ENCODE assay signal across 1 cellular context in the genomic region with DNA sequence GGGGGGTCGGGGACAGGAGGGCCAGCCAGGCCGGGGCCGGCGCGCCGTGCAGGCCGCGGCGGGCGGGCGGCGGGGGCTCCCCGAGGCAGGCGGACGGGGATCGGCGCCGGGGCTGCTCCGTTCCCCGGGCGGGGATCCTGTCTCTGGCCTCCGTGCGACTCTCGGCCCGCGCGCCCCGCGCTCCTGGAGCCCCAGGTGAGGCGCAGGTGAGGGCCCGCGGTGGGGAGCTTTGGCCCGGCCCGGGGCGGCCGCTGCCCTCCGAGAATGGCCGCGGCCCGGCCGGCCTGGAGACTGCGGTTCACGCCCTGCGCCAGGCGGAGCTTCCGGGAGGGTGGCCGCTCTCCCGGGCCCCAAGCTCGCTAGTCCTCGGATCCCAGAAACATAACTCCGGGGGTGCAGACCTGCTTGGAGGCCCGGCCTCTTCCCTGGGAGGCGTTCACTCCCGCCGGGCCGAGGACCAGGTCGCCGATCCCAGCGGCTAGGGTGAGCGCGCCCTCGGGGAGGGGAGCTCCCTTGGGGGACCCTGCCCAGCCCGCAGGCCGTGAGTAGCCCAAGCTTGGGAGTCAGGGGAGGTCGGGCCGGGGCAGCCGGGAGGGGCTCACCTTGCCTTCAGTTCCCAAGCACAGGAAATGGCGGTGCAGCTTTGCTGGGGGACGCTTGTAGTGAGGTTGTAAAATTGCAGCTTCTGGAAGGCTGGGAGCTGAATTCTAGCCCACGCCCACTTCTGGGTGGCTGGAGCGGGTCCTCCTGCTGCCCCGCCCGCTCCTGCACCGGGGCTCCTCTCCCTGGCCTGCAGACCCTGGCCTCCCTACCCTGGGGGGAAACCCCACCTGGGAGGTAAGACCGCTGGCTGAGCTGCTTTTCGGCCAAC.
TF ChIP-seq lines count a peak whose summit lies in the region.

No MANE protein-coding gene starts in this region.

TF ChIP-seq in HepG2, 621 proteins besides CTCF, POLR2A, EP300 and RAD21 (continued from another document and continues in another):
- TF ChIP-seq, protein P1, sequence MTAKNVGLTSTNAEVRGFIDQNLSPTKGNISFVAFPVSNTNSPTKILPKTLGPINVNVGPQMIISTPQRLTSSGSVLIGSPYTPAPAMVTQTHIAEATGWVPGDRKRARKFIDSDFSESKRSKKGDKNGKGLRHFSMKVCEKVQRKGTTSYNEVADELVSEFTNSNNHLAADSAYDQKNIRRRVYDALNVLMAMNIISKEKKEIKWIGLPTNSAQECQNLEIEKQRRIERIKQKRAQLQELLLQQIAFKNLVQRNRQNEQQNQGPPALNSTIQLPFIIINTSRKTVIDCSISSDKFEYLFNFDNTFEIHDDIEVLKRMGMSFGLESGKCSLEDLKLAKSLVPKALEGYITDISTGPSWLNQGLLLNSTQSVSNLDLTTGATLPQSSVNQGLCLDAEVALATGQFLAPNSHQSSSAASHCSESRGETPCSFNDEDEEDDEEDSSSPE (CRISPR knock-in tag; IDR thresholded peaks at IDR 0.05): no peak
- TF ChIP-seq CBX1 (IDR thresholded peaks at IDR 0.05; ENCODE audit: low read depth): no peak
- no peak for TF ChIP-seq SNRNP70 (IDR thresholded peaks at IDR 0.05; ENCODE audit: low read depth, low read length)
- no peak for TF ChIP-seq ZNF816 (CRISPR knock-in tag; IDR thresholded peaks at IDR 0.05; ENCODE audit: borderline replicate concordance)
- TF ChIP-seq, protein P2, sequence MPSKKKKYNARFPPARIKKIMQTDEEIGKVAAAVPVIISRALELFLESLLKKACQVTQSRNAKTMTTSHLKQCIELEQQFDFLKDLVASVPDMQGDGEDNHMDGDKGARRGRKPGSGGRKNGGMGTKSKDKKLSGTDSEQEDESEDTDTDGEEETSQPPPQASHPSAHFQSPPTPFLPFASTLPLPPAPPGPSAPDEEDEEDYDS (CRISPR knock-in tag; IDR thresholded peaks at IDR 0.05): no peak
- no peak for TF ChIP-seq ZBTB20 (CRISPR knock-in tag; IDR thresholded peaks at IDR 0.05; ENCODE audit: borderline replicate concordance, low read depth)
- TF ChIP-seq RAD51 (IDR thresholded peaks at IDR 0.05; ENCODE audit: borderline replicate concordance): no peak
- TF ChIP-seq TBX3 (IDR thresholded peaks at IDR 0.05; ENCODE audit: borderline replicate concordance): no peak
- 0 out of 2 replicates have a peak, but pooled peaks have one; percentile 17 for TF ChIP-seq ZNF746 (CRISPR knock-in tag; IDR thresholded peaks at IDR 0.05)
- TF ChIP-seq, protein P3, sequence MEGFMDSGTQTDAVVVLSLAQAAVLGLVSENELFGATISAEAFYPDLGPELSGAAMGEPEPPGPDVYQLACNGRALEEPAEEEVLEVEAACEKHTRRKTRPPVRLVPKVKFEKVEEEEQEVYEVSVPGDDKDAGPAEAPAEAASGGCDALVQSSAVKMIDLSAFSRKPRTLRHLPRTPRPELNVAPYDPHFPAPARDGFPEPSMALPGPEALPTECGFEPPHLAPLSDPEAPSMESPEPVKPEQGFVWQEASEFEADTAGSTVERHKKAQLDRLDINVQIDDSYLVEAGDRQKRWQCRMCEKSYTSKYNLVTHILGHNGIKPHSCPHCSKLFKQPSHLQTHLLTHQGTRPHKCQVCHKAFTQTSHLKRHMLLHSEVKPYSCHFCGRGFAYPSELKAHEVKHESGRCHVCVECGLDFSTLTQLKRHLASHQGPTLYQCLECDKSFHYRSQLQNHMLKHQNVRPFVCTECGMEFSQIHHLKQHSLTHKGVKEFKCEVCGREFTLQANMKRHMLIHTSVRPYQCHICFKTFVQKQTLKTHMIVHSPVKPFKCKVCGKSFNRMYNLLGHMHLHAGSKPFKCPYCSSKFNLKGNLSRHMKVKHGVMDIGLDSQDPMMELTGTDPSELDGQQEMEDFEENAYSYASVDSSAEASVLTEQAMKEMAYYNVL (CRISPR knock-in tag; IDR thresholded peaks at IDR 0.05; ENCODE audit: borderline replicate concordance): peak; percentile 61; the same call in 1 of the 2 replicates
- TF ChIP-seq, protein P4, sequence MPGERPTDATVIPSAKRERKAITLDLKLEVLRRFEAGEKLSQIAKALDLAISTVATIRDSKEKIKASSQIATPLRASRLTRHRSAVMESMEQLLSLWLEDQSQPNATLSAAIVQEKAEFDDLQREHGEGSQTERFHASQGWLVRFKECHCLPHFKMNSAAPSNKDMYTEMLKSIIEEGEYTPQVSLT (CRISPR knock-in tag; IDR thresholded peaks at IDR 0.05; ENCODE audit: borderline replicate concordance, low read depth): no peak
- TF ChIP-seq, protein P5, sequence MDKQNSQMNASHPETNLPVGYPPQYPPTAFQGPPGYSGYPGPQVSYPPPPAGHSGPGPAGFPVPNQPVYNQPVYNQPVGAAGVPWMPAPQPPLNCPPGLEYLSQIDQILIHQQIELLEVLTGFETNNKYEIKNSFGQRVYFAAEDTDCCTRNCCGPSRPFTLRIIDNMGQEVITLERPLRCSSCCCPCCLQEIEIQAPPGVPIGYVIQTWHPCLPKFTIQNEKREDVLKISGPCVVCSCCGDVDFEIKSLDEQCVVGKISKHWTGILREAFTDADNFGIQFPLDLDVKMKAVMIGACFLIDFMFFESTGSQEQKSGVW (CRISPR knock-in tag; IDR thresholded peaks at IDR 0.05; ENCODE audit: borderline replicate concordance): no peak
- TF ChIP-seq, protein P6, sequence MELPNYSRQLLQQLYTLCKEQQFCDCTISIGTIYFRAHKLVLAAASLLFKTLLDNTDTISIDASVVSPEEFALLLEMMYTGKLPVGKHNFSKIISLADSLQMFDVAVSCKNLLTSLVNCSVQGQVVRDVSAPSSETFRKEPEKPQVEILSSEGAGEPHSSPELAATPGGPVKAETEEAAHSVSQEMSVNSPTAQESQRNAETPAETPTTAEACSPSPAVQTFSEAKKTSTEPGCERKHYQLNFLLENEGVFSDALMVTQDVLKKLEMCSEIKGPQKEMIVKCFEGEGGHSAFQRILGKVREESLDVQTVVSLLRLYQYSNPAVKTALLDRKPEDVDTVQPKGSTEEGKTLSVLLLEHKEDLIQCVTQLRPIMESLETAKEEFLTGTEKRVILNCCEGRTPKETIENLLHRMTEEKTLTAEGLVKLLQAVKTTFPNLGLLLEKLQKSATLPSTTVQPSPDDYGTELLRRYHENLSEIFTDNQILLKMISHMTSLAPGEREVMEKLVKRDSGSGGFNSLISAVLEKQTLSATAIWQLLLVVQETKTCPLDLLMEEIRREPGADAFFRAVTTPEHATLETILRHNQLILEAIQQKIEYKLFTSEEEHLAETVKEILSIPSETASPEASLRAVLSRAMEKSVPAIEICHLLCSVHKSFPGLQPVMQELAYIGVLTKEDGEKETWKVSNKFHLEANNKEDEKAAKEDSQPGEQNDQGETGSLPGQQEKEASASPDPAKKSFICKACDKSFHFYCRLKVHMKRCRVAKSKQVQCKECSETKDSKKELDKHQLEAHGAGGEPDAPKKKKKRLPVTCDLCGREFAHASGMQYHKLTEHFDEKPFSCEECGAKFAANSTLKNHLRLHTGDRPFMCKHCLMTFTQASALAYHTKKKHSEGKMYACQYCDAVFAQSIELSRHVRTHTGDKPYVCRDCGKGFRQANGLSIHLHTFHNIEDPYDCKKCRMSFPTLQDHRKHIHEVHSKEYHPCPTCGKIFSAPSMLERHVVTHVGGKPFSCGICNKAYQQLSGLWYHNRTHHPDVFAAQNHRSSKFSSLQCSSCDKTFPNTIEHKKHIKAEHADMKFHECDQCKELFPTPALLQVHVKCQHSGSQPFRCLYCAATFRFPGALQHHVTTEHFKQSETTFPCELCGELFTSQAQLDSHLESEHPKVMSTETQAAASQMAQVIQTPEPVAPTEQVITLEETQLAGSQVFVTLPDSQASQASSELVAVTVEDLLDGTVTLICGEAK (IDR thresholded peaks at IDR 0.05): no peak
- TF ChIP-seq, protein P6 (CRISPR knock-in tag; IDR thresholded peaks at IDR 0.05): no peak; the same call in 1 of the 2 replicates
- no peak for TF ChIP-seq ZNF567 (CRISPR knock-in tag; IDR thresholded peaks at IDR 0.05; ENCODE audit: borderline replicate concordance)
- TF ChIP-seq ZNF33B (CRISPR knock-in tag; IDR thresholded peaks at IDR 0.05): peak; percentile 53; the same call in 1 of the 2 replicates
- no peak for TF ChIP-seq ATAD3A (CRISPR knock-in tag; IDR thresholded peaks at IDR 0.05)
- TF ChIP-seq, protein P7, sequence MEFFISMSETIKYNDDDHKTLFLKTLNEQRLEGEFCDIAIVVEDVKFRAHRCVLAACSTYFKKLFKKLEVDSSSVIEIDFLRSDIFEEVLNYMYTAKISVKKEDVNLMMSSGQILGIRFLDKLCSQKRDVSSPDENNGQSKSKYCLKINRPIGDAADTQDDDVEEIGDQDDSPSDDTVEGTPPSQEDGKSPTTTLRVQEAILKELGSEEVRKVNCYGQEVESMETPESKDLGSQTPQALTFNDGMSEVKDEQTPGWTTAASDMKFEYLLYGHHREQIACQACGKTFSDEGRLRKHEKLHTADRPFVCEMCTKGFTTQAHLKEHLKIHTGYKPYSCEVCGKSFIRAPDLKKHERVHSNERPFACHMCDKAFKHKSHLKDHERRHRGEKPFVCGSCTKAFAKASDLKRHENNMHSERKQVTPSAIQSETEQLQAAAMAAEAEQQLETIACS (CRISPR knock-in tag; IDR thresholded peaks at IDR 0.05): peak; percentile 33; the same call in 1 of the 2 replicates
- no peak for TF ChIP-seq ZNF121 (CRISPR knock-in tag; IDR thresholded peaks at IDR 0.05)
- no peak for TF ChIP-seq ZNF326 (CRISPR knock-in tag; IDR thresholded peaks at IDR 0.05; ENCODE audit: borderline replicate concordance)
- TF ChIP-seq ZNF235 (CRISPR knock-in tag; IDR thresholded peaks at IDR 0.05; ENCODE audit: borderline replicate concordance): peak; percentile 79; the same call in 1 of the 2 replicates
- TF ChIP-seq, protein P8, sequence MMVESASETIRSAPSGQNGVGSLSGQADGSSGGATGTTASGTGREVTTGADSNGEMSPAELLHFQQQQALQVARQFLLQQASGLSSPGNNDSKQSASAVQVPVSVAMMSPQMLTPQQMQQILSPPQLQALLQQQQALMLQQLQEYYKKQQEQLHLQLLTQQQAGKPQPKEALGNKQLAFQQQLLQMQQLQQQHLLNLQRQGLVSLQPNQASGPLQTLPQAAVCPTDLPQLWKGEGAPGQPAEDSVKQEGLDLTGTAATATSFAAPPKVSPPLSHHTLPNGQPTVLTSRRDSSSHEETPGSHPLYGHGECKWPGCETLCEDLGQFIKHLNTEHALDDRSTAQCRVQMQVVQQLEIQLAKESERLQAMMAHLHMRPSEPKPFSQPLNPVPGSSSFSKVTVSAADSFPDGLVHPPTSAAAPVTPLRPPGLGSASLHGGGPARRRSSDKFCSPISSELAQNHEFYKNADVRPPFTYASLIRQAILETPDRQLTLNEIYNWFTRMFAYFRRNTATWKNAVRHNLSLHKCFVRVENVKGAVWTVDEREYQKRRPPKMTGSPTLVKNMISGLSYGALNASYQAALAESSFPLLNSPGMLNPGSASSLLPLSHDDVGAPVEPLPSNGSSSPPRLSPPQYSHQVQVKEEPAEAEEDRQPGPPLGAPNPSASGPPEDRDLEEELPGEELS (CRISPR knock-in tag; IDR thresholded peaks at IDR 0.05): no peak
- TF ChIP-seq KDM3A (CRISPR knock-in tag; IDR thresholded peaks at IDR 0.05; ENCODE audit: low read depth): no peak
- TF ChIP-seq MYNN (CRISPR knock-in tag; IDR thresholded peaks at IDR 0.05; ENCODE audit: low read depth): no peak
- TF ChIP-seq AHR (CRISPR knock-in tag; IDR thresholded peaks at IDR 0.05): no peak
- TF ChIP-seq MAF1 (CRISPR knock-in tag; IDR thresholded peaks at IDR 0.05; ENCODE audit: borderline replicate concordance): no peak
- TF ChIP-seq ZNF652 (CRISPR knock-in tag; IDR thresholded peaks at IDR 0.05; ENCODE audit: borderline replicate concordance, low read depth): no peak
- no peak for TF ChIP-seq ZFP41 (CRISPR knock-in tag; IDR thresholded peaks at IDR 0.05; ENCODE audit: borderline replicate concordance)
- TF ChIP-seq TBL1XR1 (IDR thresholded peaks at IDR 0.05; ENCODE audit: borderline replicate concordance, low read length, partially characterized antibody): no peak
- TF ChIP-seq ZNF343 (CRISPR knock-in tag; IDR thresholded peaks at IDR 0.05): no peak
- no peak for TF ChIP-seq THYN1 (CRISPR knock-in tag; IDR thresholded peaks at IDR 0.05; ENCODE audit: borderline replicate concordance, low read depth)
- no peak for TF ChIP-seq RARA (CRISPR knock-in tag; IDR thresholded peaks at IDR 0.05)
- no peak for TF ChIP-seq REL (CRISPR knock-in tag; conservative IDR thresholded peaks at IDR 0.05)
